8 cellular contexts compared by ENCODE assay signal in the genomic region with DNA sequence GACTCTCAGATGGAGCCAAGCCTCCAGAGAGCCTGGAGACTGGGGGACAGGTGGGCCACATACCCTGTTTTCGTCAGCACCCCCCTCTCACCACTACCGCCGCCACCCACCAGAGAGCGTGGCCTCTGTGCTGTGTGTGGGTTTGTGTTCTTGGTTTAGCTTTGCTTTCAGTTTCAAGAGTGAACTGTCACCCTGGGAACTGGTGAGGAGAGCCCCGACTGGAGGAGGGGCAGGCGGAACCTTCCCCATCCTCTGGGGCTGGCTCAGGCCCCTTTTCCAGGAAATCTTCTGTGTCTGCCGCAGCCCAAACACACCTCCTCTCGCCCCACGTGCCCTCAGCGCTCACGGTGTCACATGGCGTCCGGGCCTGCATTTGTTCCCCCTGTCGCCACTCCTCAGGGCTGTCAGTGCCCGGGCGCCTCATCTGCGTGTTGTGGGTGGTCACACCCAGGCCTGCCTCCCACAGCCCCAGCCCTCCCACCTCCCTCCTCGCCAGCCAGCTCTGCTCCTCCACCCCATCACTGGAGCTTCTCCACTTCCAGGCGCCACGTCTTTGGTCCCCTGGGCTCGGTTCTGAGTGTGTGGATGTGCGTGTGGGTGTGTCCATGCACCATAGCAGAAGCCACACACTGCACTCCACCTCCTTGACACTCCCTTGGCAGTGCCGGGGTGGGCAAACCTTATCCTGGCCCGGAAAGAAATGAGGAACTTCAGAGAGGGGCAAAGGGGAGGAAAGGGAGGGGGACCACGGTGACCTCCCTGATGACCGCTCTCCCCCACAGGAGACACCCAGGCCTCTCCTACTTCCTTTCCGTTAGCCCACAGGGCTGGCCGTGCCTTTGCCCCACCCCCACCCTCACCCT. TPM values are rescaled to one million over a fixed set of nuclear protein-coding genes. Genes with fewer than 3 reads are reported as not detected.
DNase-seq lines count a peak whose midpoint lies in the region; ATAC-seq and TF ChIP-seq lines count a peak whose summit lies in the region.

No MANE protein-coding gene starts in this region.

- H3K4me3 ChIP-seq in BLaER1 (peak overlapping the region; percentile 56), IMR-90 (ENCODE audit: insufficient read depth, low read depth, low read length) (no peak overlapping the region)

- 36% methylated on average over 10 of the region's 28 CpGs; no CpG with 5 or more reads in 1 of the 2 experiments for WGBS in IMR-90 (ENCODE audit: extremely low coverage in 2 of 2, insufficient read length in 1 of 2), 2 experiments

- H3K9ac ChIP-seq in BLaER1 (peak overlapping the region; percentile 75), IMR-90 (ENCODE audit: low read depth, low read length) (no peak overlapping the region)

- no peak overlapping the region for H3K56ac ChIP-seq in IMR-90 (ENCODE audit: extremely low read depth, insufficient read depth, low read length)

- H4K91ac ChIP-seq in IMR-90 (ENCODE audit: insufficient read depth, low read depth, low read length) = no peak overlapping the region

- TF ChIP-seq CTCF in GM20000 (IDR thresholded peaks at IDR 0.05; ENCODE audit: extremely low read depth, missing control alignments) = no peak
- no peak; the same call in 1 of the 2 replicates for TF ChIP-seq CTCF in IMR-90 (conservative IDR thresholded peaks at IDR 0.05; ENCODE audit: low read depth, low read length)

- no peak for TF ChIP-seq RAD21 in IMR-90 (IDR thresholded peaks at IDR 0.05; ENCODE audit: low read length)

- POLR2A ChIA-PET in IMR-90 (lab: Charles Lee; ENCODE audit: unreplicated experiment) = no interaction called here
- POLR2A ChIA-PET in activated CD8-positive, alpha-beta T cell treated with anti-CD3 and anti-CD28 coated beads, Interleukin-2, amount 10 ng/mL, durations not matched to agents 7 days and 5 days (lab: Charles Lee) = interaction anchor here (0.9 to 1.7 kb wide), 5 partner anchors 10 to 89 kb away, joined by 3 to 4 read pairs (median 4); a partner anchor contains a TSS

- peaks cover 11% of the 10 kb centered on the region for H3K9me1 ChIP-seq in IMR-90 (ENCODE audit: insufficient read depth, low read length)

- H2AK5ac ChIP-seq in IMR-90 (ENCODE audit: low read depth, low read length) = no peak overlapping the region

- no peak overlapping the region; the same call in 1 of the 2 replicates for H3K4ac ChIP-seq in IMR-90 (ENCODE audit: low read depth, low read length)

- H3K79me1 ChIP-seq in IMR-90 (ENCODE audit: low read depth in 1 of 2, low read length in 2 of 2) = peaks cover 0 to 53% of the 10 kb centered on the region in 2 experiments; a peak in 3 of 4 replicates

- peaks cover 88% of the 10 kb centered on the region for H3K27me3 ChIP-seq in BLaER1
- H3K27me3 ChIP-seq in IMR-90 (ENCODE audit: control insufficient read depth, insufficient read depth, low read length) = no peaks in the 10 kb centered on the region; the same call in 1 of the 2 replicates

- H3K4me1 ChIP-seq in BLaER1 = peaks cover 72% of the 10 kb centered on the region
- peaks cover 5% of the 10 kb centered on the region; the same call in 1 of the 2 replicates for H3K4me1 ChIP-seq in IMR-90 (ENCODE audit: control insufficient read depth, insufficient read depth, low read length)

- H4K20me1 ChIP-seq in BLaER1 (peaks cover 56% of the 10 kb centered on the region), IMR-90 (ENCODE audit: insufficient read depth, low read length) (peaks cover 49% of the 10 kb centered on the region)

- H3K9me3 ChIP-seq in BLaER1 (no peaks in the 10 kb centered on the region), IMR-90 (ENCODE audit: control insufficient read depth, insufficient read depth, low read length) (no peaks in the 10 kb centered on the region)

- H3K27ac Mint-ChIP-seq in activated CD8-positive, alpha-beta T cell treated with anti-CD3 and anti-CD28 coated beads, Interleukin-2, amount 10 ng/mL, durations not matched to agents 7 days and 5 days = peak overlapping the region; percentile 83

- H3K18ac ChIP-seq in IMR-90 (ENCODE audit: low read depth, low read length) = no peak overlapping the region

- no peak overlapping the region for H4K5ac ChIP-seq in IMR-90 (ENCODE audit: low read depth, low read length)

- TF ChIP-seq POLR2A in IMR-90 (IDR thresholded peaks at IDR 0.05; ENCODE audit: low read depth, low read length) = no peak

- no peak overlapping the region for H2BK5ac ChIP-seq in IMR-90 (ENCODE audit: low read depth, low read length, poor library complexity, severe bottlenecking)

- H3K4me1 Mint-ChIP-seq in activated CD8-positive, alpha-beta T cell treated with anti-CD3 and anti-CD28 coated beads, Interleukin-2, amount 10 ng/mL, durations not matched to agents 7 days and 5 days (ENCODE audit: low read depth) = peaks cover 66% of the 10 kb centered on the region

- dilution Hi-C loops in IMR-90 (cut with HindIII; ENCODE audit: low sequenced_read_pairs, unreplicated experiment) = no loop called here

- H3K36me3 ChIP-seq in BLaER1 (no peaks in the 10 kb centered on the region), IMR-90 (ENCODE audit: control insufficient read depth, insufficient read depth, low read length) (peaks cover 2% of the 10 kb centered on the region; the same call in 1 of the 2 replicates)

- no peaks in the 10 kb centered on the region for H3K27me3 Mint-ChIP-seq in activated CD8-positive, alpha-beta T cell treated with anti-CD3 and anti-CD28 coated beads, Interleukin-2, amount 10 ng/mL, durations not matched to agents 7 days and 5 days (ENCODE audit: low read depth)

- H2BK15ac ChIP-seq in IMR-90 (ENCODE audit: low read depth, low read length) = no peak overlapping the region

- peak overlapping the region; percentile 65 for H3K4me3 Mint-ChIP-seq in activated CD8-positive, alpha-beta T cell treated with anti-CD3 and anti-CD28 coated beads, Interleukin-2, amount 10 ng/mL, durations not matched to agents 7 days and 5 days

- peak overlapping the region; percentile 18 for H2AFZ ChIP-seq in IMR-90 (replicated peaks; ENCODE audit: low read length, poor library complexity)

- no peak overlapping the region for H3K23ac ChIP-seq in IMR-90 (ENCODE audit: low read depth, low read length)

- peak overlapping the region; percentile 9 for H2AK9ac ChIP-seq in IMR-90 (replicated peaks; ENCODE audit: low read depth, low read length, poor library complexity)

- no peaks in the 10 kb centered on the region for H3K9me3 Mint-ChIP-seq in activated CD8-positive, alpha-beta T cell treated with anti-CD3 and anti-CD28 coated beads, Interleukin-2, amount 10 ng/mL, durations not matched to agents 7 days and 5 days (ENCODE audit: insufficient read depth)

- DNase-seq in GM20000 (ENCODE audit: low spot score) = peak; percentile 60
- DNase-seq in IMR-90 = no peak
- peak; percentile 91 for DNase-seq in activated CD8-positive, alpha-beta T cell treated with anti-CD3 and anti-CD28 coated beads, Interleukin-2, amount 10 ng/mL, durations not matched to agents 7 days and 5 days
- DNase-seq in germinal center (ENCODE audit: low spot score) = peak; percentile 68
- peak; percentile 55 to 66 for DNase-seq in stimulated activated CD4-positive, alpha-beta T cell treated with anti-CD3 and anti-CD28 coated beads, Interleukin-2, amount 100 ng/mL, for 48 hours
- no peak for DNase-seq in NCI-H69 (lab: John Stamatoyannopoulos, UW)
- no peak for DNase-seq in NCI-H1105 treated with DMSO at 0.1 percent for 48 hours (lab: John Stamatoyannopoulos, UW)

- peaks cover 39% of the 10 kb centered on the region for H3K36me3 Mint-ChIP-seq in activated CD8-positive, alpha-beta T cell treated with anti-CD3 and anti-CD28 coated beads, Interleukin-2, amount 10 ng/mL, durations not matched to agents 7 days and 5 days (ENCODE audit: low read depth)

- intact Hi-C loops in IMR-90 (cut with micrococcal nuclease) = no loop called here

- no peak overlapping the region for H3K14ac ChIP-seq in IMR-90 (replicated peaks; ENCODE audit: low read depth, low read length)

- no peak overlapping the region for H4K8ac ChIP-seq in IMR-90 (ENCODE audit: low read depth in 2 of 2, low read length in 2 of 2)

- ATAC-seq in IMR-90 (ENCODE audit: low read depth) = no peak; the same call in 1 of the 2 replicates
- peak; percentile 75 for ATAC-seq in activated CD8-positive, alpha-beta T cell treated with anti-CD3 and anti-CD28 coated beads, Interleukin-2, amount 10 ng/mL, durations not matched to agents 7 days and 5 days

- H3K4me2 ChIP-seq in BLaER1 (peak overlapping the region; percentile 89), IMR-90 (ENCODE audit: low read depth, low read length) (no peak overlapping the region)

- in situ Hi-C loops in IMR-90 (cut with MboI; ENCODE audit: low sequenced_read_pairs) = no loop called here

- no TSS peak for BruUV-seq in IMR-90 (replicated peaks; lab: Mats Ljungman, UMichigan)

- no peak overlapping the region for H2BK20ac ChIP-seq in IMR-90 (ENCODE audit: low read depth, low read length)

- H2BK120ac ChIP-seq in IMR-90 (ENCODE audit: low read depth, low read length) = no peak overlapping the region

- H3K27ac ChIP-seq in BLaER1 (peak overlapping the region; percentile 84), IMR-90 (ENCODE audit: insufficient read depth, low read length) (no peak overlapping the region)

- CTCF ChIA-PET in IMR-90 (lab: Yijun Ruan, JAX) = no interaction called here
- CTCF ChIA-PET in activated CD8-positive, alpha-beta T cell treated with anti-CD3 and anti-CD28 coated beads, Interleukin-2, amount 10 ng/mL, durations not matched to agents 7 days and 5 days (lab: Charles Lee) = interaction anchor here (0.9 to 6.2 kb wide), 8 partner anchors 13 to 110 kb away, joined by 3 to 72 read pairs (median 6); a partner anchor contains a TSS

TF ChIP-seq in IMR-90, 13 proteins besides CTCF, POLR2A, EP300 and RAD21:
- TF ChIP-seq, protein P1, sequence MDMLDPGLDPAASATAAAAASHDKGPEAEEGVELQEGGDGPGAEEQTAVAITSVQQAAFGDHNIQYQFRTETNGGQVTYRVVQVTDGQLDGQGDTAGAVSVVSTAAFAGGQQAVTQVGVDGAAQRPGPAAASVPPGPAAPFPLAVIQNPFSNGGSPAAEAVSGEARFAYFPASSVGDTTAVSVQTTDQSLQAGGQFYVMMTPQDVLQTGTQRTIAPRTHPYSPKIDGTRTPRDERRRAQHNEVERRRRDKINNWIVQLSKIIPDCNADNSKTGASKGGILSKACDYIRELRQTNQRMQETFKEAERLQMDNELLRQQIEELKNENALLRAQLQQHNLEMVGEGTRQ (IDR thresholded peaks at IDR 0.05; ENCODE audit: low read depth, low read length) = peak; percentile 23; the same call in 1 of the 2 replicates
- TF ChIP-seq MXI1 (IDR thresholded peaks at IDR 0.05; ENCODE audit: borderline replicate concordance, low read depth, low read length) = no peak
- no peak for TF ChIP-seq MAFK (IDR thresholded peaks at IDR 0.05; ENCODE audit: low read depth, low read length)
- TF ChIP-seq BHLHE40 (IDR thresholded peaks at IDR 0.05; ENCODE audit: low read depth, low read length) = no peak

RNA-seq across cellular contexts. Expression of a gene that starts 27.8 kb away (rescaled TPM):
- total RNA-seq in IMR-90 (2012; rRNA removed) = 10.8 and 10.9 TPM in 2 replicates
- 18.4 and 19.0 TPM in 2 replicates for polyA plus RNA-seq in IMR-90 (2012; rRNA removed)
- polyA plus RNA-seq in IMR-90 (2012; cell fraction: cytosol; rRNA removed) = 12.6 and 15.1 TPM in 2 replicates
- polyA plus RNA-seq in IMR-90 (2012; cell fraction: nucleus; rRNA removed; ENCODE audit: low replicate concordance) = 17.4 and 18.6 TPM in 2 replicates
- total RNA-seq in activated CD8-positive, alpha-beta T cell treated with anti-CD3 and anti-CD28 coated beads, Interleukin-2, amount 10 ng/mL, durations not matched to agents 7 days and 5 days = 10 to 100 TPM; 38.2 to 39.0 TPM

Comparison
In these comparisons a context has a peak if more than half of its experiments do, and no peak if none do; other contexts are left out.
1. DNase-seq: peak in GM20000 (single experiment), activated CD8-positive, alpha-beta T cell treated with anti-CD3 and anti-CD28 coated beads, Interleukin-2, amount 10 ng/mL, durations not matched to agents 7 days and 5 days (single experiment), germinal center (single experiment) and stimulated activated CD4-positive, alpha-beta T cell treated with anti-CD3 and anti-CD28 coated beads, Interleukin-2, amount 100 ng/mL, for 48 hours (2 of 2); none in IMR-90 (single experiment), NCI-H69 (single experiment) and NCI-H1105 treated with DMSO at 0.1 percent for 48 hours (single experiment).